8 cellular contexts compared by ENCODE assay signal in genomic region chr7:140212100-140212881, GRCh38. TPM values are rescaled to one million over a fixed set of nuclear protein-coding genes. Genes with fewer than 3 reads are reported as not detected.
DNase-seq lines count a peak whose midpoint lies in the region; ATAC-seq and TF ChIP-seq lines count a peak whose summit lies in the region.

No MANE protein-coding gene starts in this region.

- H3K4me3 ChIP-seq in KMS-11 (IDR thresholded peaks at IDR 0.05; ENCODE audit: insufficient read depth, low read depth, low read length) = no peak overlapping the region

- no peaks in the 10 kb centered on the region for H4K20me1 ChIP-seq in KMS-11 (ENCODE audit: insufficient read depth)

- H3K4me1 ChIP-seq in KMS-11 (ENCODE audit: low read depth, poor library complexity, severe bottlenecking) = peaks cover 80% of the 10 kb centered on the region

- H3K27ac ChIP-seq in KMS-11 = peak overlapping the region; percentile 81

- peak; percentile 68 for ATAC-seq in GM18520 (IDR thresholded peaks at IDR 0.05; ENCODE audit: unreplicated experiment)
- peak; percentile 55 for ATAC-seq in GM21737 (IDR thresholded peaks at IDR 0.05; ENCODE audit: unreplicated experiment)

- H3K4me2 ChIP-seq in KMS-11 = peak overlapping the region; percentile 89

- no peak for TF ChIP-seq CTCF in KMS-11 (conservative IDR thresholded peaks at IDR 0.05; ENCODE audit: low read depth, low read length)

- H3K27me3 ChIP-seq in KMS-11 (ENCODE audit: insufficient read depth, low read depth) = peaks cover 14% of the 10 kb centered on the region; the same call in 1 of the 2 replicates

- peak overlapping the region; percentile 51; the same call in 1 of the 2 replicates for H2AFZ ChIP-seq in KMS-11 (ENCODE audit: low read depth)

- H3K36me3 ChIP-seq in KMS-11 (ENCODE audit: insufficient read depth) = no peaks in the 10 kb centered on the region

- H3K9ac ChIP-seq in KMS-11 = peak overlapping the region; percentile 36; the same call in 1 of the 2 replicates

- H3K79me2 ChIP-seq in KMS-11 (ENCODE audit: insufficient read depth, low read depth) = no peaks in the 10 kb centered on the region

- DNase-seq in kidney tubule cell (ENCODE audit: low spot score) (peak; percentile 77), NCI-H2081 treated with DMSO at 0.1 percent for 48 hours (lab: John Stamatoyannopoulos, UW) (no peak), H4 (ENCODE audit: low spot score) (no peak), nucleus accumbens (lab: John Stamatoyannopoulos, UW) (no peak), retina (no peak)

RNA-seq across cellular contexts. Expression of gene KDM7A, which starts 35.5 kb away (rescaled TPM):
- 0.49 and 1.0 TPM in 2 replicates for total RNA-seq in H4 (2014; rRNA removed; shearing (Covaris generic))
